23 cellular contexts compared by ENCODE assay signal in genomic region chr14:70069186-70069585, GRCh38.
"Had no signal": no experiment of that assay in that cellular context is flagged by ENCODE, and none has a peak within 500 bp of the region (broad histone marks: within the 10 kb centered on the region; RNA-seq: fewer than 3 reads in every experiment).

No MANE protein-coding gene starts in this region.

- H3K4me3 ChIP-seq: adrenal gland, MG63, SK-N-MC had no signal

- H3K36me3 ChIP-seq: adrenal gland, MG63 had no signal

- H3K27me3 ChIP-seq: adrenal gland, MG63 had no signal

- H3K9me3 ChIP-seq: adrenal gland, MG63 had no signal

- H3K27ac ChIP-seq: adrenal gland, KMS-11, SK-N-MC had no signal

- H3K4me1 ChIP-seq: adrenal gland had no signal

- DNase-seq: activated CD4-positive, alpha-beta T cell treated with anti-CD3 and anti-CD28 coated beads for 4 hours; activated CD8-positive, alpha-beta memory T cell treated with anti-CD3 and anti-CD28 coated beads, Interleukin-2, amount 50 U/mL, for 4 hours; activated CD8-positive, alpha-beta T cell treated with anti-CD3 and anti-CD28 coated beads for 36 hours; activated naive CD4-positive, alpha-beta T cell treated with anti-CD3 and anti-CD28 coated beads, Interleukin-2, amount 50 U/mL, for 16 hours; activated naive CD8-positive, alpha-beta T cell treated with anti-CD3 and anti-CD28 coated beads, Interleukin-2, amount 10 ng/mL, durations not matched to agents 7 days and 5 days; activated T-cell treated with anti-CD3 and anti-CD28 coated beads, Interleukin-2, amount 50 U/mL, for 1 hour; adrenal gland; anterior cingulate cortex; central memory CD4-positive, alpha-beta T cell; MG63; MV-4-11; NCI-H1092 treated with DMSO at 0.1 percent for 48 hours; NCI-H1436; NCI-H1694 treated with DMSO at 0.1 percent for 48 hours; NCI-H2081; NCI-H510A; NCI-H526 treated with DMSO at 0.1 percent for 48 hours; NCI-H82; T-helper 1 cell had no signal

- ATAC-seq: activated CD4-positive, CD25-positive, alpha-beta regulatory T cell treated with anti-CD3 and anti-CD28 coated beads, Interleukin-2, amount 50 U/mL, for 24 hours; activated CD8-positive, alpha-beta T cell treated with anti-CD3 and anti-CD28 coated beads for 36 hours; Right ventricle myocardium inferior had no signal
